8 cellular contexts compared by ENCODE assay signal in the genomic region with DNA sequence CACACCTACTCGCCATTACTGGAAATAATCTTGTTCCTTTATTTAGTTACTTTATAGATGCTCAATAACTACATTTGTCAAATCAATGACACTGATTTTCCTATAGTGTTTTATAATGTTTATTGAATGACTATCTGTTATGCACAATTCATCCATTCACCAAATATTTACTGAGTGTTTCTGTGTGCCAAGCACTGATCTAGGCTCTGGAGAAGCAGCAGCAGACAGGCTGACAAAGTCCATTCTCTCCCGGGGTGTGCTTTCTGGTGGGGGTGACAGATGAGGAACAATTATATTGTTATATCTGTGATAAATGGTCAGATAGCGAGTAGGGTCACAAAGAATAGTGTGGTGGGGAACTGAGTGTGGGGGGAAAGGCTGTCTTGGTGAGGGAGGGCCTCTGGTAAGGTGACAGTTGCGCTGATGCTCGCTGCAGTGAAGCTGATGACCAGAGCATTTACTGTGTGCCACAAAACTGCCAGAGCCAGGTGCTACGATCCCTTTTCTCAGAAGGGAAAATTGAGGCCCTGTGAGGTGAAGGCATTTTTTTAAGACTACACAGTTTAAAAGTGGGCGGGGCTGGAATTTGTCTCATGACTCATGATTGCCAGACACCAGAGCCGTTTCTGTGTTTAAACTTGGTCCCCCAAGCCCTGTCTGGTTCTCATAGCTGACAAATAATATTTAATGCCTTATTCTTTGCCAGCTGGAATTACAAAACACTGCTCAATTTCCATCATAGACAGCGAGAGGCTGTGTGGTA. TPM values are rescaled to one million over a fixed set of nuclear protein-coding genes. Genes with fewer than 3 reads are reported as not detected.
DNase-seq lines count a peak whose midpoint lies in the region; ATAC-seq and TF ChIP-seq lines count a peak whose summit lies in the region.

No MANE protein-coding gene starts in this region.

- TF ChIP-seq CTCF in left ventricle myocardium inferior (IDR thresholded peaks at IDR 0.05; ENCODE audit: borderline replicate concordance) (no peak), fibroblast of mammary gland (conservative IDR thresholded peaks at IDR 0.05; ENCODE audit: control insufficient read depth, insufficient read depth, low read depth, low read length) (no peak)

- intact Hi-C loops in left ventricle myocardium superior (cut with micrococcal nuclease) = no loop called here
- intact Hi-C loops in left ventricle myocardium inferior (cut with micrococcal nuclease) = no loop called here

- peaks cover 71% of the 10 kb centered on the region for H3K4me1 ChIP-seq in left ventricle myocardium inferior

- H3K36me3 ChIP-seq in left ventricle myocardium inferior = peaks cover 5% of the 10 kb centered on the region

- H3K9me3 ChIP-seq in left ventricle myocardium inferior (replicated peaks) = no peaks in the 10 kb centered on the region

- H3K4me3 ChIP-seq in left ventricle myocardium inferior (no peak overlapping the region), fibroblast of mammary gland (ENCODE audit: control insufficient read depth, low read depth, low read length) (no peak overlapping the region)

- DNase-seq in left ventricle myocardium superior = no peak
- DNase-seq in left ventricle myocardium inferior = no peak
- DNase-seq in activated CD8-positive, alpha-beta memory T cell treated with anti-CD3 and anti-CD28 coated beads, Interleukin-2, amount 50 U/mL, for 1 hour (ENCODE audit: extremely low read depth) = peak; percentile 69
- DNase-seq in fibroblast of mammary gland (ENCODE audit: low read depth) = peak; percentile 90
- peak; percentile 33 to 51 for DNase-seq in stimulated activated CD4-positive, alpha-beta T cell treated with anti-CD3 and anti-CD28 coated beads, Interleukin-15, amount 100 ng/mL, for 1 hour (ENCODE audit: low read depth in 1 of 2, low spot score in 1 of 2)
- no peak for DNase-seq in cerebellum (ENCODE audit: low spot score)
- no peak for DNase-seq in kidney glomerular epithelial cell (lab: John Stamatoyannopoulos, UW)
- DNase-seq in anterior cingulate cortex (lab: John Stamatoyannopoulos, UW) = no peak

- peak; percentile 38 for ATAC-seq in left ventricle myocardium superior

- H3K27ac ChIP-seq in left ventricle myocardium inferior (replicated peaks) = no peak overlapping the region

- no peaks in the 10 kb centered on the region for H3K27me3 ChIP-seq in left ventricle myocardium inferior (ENCODE audit: low read depth)

RNA-seq across cellular contexts. Expression of a gene that starts 10.2 kb away (rescaled TPM):
- total RNA-seq in left ventricle myocardium superior = 59.0 TPM
- 54.9 TPM for total RNA-seq in left ventricle myocardium inferior
- total RNA-seq in cerebellum = 56.7 TPM

RNA-seq across cellular contexts. Expression of a gene that starts 28.1 kb away (rescaled TPM):
- 70.4 TPM for total RNA-seq in left ventricle myocardium superior
- total RNA-seq in left ventricle myocardium inferior = 75.5 TPM
- 66.5 TPM for total RNA-seq in cerebellum

RNA-seq across cellular contexts. Expression of a gene that starts 31.3 kb away (rescaled TPM):
- total RNA-seq in left ventricle myocardium superior = 3.5 TPM
- total RNA-seq in left ventricle myocardium inferior = 1.3 TPM
- total RNA-seq in cerebellum = 8.1 TPM

RNA-seq across cellular contexts. Expression of a gene that starts 54.0 kb away (rescaled TPM):
- total RNA-seq in left ventricle myocardium superior (not detected), left ventricle myocardium inferior (not detected), cerebellum (not detected)

Comparison
In these comparisons a context has a peak if more than half of its experiments do, and no peak if none do; other contexts are left out.
1. DNase-seq: peak in activated CD8-positive, alpha-beta memory T cell treated with anti-CD3 and anti-CD28 coated beads, Interleukin-2, amount 50 U/mL, for 1 hour (single experiment), fibroblast of mammary gland (single experiment) and stimulated activated CD4-positive, alpha-beta T cell treated with anti-CD3 and anti-CD28 coated beads, Interleukin-15, amount 100 ng/mL, for 1 hour (2 of 2); none in left ventricle myocardium superior (single experiment), left ventricle myocardium inferior (single experiment), cerebellum (single experiment), kidney glomerular epithelial cell (single experiment) and anterior cingulate cortex (0 of 58).